1 cellular context compared by ENCODE assay signal in the genomic region with DNA sequence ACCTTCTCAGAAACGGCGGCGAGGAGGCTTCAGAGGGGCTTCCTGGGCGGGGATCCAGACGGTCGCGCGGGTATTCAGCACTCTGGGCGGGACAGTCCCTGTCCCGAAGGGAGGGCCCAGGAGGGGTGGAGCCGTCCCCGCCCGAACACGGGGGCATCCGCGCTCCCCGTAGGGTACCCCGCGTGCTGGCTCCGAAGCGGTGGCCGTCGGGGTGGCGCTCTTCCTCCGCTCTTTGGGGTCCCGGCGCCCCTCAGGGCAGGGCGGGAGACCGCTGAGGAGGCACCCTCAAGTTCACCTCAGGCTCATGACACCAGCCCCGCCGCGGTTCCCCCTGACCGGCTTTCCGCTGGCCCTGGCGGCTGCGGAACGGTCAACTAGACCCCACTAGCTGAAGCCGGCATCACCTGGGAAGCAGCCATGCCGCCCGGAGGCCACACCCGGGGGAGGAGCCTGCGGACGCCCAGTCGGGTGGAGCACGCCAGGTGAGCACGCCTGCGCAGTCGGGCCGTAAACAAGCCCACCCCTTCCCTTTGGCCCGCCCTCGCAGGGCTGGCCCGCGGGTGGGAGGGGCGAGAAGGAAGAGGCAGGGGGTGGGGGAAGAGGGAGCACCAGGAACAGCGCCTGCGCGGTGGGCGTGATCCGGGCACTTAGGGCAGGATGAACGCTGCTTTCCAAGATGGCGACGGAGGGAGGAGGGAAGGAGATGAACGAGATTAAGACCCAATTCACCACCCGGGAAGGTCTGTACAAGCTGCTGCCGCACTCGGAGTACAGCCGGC.
A peak's percentile ranks its signal among the peaks of the same experiment; 100 is the strongest.
TF ChIP-seq lines count a peak whose summit lies in the region.

A gene with protein sequence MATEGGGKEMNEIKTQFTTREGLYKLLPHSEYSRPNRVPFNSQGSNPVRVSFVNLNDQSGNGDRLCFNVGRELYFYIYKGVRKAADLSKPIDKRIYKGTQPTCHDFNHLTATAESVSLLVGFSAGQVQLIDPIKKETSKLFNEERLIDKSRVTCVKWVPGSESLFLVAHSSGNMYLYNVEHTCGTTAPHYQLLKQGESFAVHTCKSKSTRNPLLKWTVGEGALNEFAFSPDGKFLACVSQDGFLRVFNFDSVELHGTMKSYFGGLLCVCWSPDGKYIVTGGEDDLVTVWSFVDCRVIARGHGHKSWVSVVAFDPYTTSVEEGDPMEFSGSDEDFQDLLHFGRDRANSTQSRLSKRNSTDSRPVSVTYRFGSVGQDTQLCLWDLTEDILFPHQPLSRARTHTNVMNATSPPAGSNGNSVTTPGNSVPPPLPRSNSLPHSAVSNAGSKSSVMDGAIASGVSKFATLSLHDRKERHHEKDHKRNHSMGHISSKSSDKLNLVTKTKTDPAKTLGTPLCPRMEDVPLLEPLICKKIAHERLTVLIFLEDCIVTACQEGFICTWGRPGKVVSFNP (plus strand): TSS at position 650 of the 779 bp plus-strand sequence. CDS start 27 bp downstream, at position 677.

TF ChIP-seq in HepG2, 621 proteins besides CTCF, POLR2A, EP300 and RAD21 (continued from another document and continues in another):
- TF ChIP-seq, protein P1, sequence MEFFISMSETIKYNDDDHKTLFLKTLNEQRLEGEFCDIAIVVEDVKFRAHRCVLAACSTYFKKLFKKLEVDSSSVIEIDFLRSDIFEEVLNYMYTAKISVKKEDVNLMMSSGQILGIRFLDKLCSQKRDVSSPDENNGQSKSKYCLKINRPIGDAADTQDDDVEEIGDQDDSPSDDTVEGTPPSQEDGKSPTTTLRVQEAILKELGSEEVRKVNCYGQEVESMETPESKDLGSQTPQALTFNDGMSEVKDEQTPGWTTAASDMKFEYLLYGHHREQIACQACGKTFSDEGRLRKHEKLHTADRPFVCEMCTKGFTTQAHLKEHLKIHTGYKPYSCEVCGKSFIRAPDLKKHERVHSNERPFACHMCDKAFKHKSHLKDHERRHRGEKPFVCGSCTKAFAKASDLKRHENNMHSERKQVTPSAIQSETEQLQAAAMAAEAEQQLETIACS (CRISPR knock-in tag; IDR thresholded peaks at IDR 0.05): peak; percentile 28; the same call in 1 of the 2 replicates
- TF ChIP-seq ZSCAN25 (CRISPR knock-in tag; IDR thresholded peaks at IDR 0.05): peak; percentile 91
- TF ChIP-seq ZNF343 (CRISPR knock-in tag; IDR thresholded peaks at IDR 0.05): peak; percentile 82; the same call in 1 of the 2 replicates
- peak; percentile 75; the same call in 1 of the 2 replicates for TF ChIP-seq ZBTB10 (CRISPR knock-in tag; IDR thresholded peaks at IDR 0.05; ENCODE audit: borderline replicate concordance)
- peak; percentile 77 for TF ChIP-seq SP4 (CRISPR knock-in tag; IDR thresholded peaks at IDR 0.05)
- TF ChIP-seq FOXK2 (IDR thresholded peaks at IDR 0.05): peak; percentile 96
- TF ChIP-seq GLI4 (CRISPR knock-in tag; IDR thresholded peaks at IDR 0.05; ENCODE audit: borderline replicate concordance): peak; percentile 6; the same call in 1 of the 2 replicates
- 0 out of 2 replicates have a peak, but pooled peaks have one; percentile 32 for TF ChIP-seq ZBTB42 (CRISPR knock-in tag; IDR thresholded peaks at IDR 0.05)
- TF ChIP-seq GABPB1 (CRISPR knock-in tag; IDR thresholded peaks at IDR 0.05): peak; percentile 78
- TF ChIP-seq NFATC3 (CRISPR knock-in tag; IDR thresholded peaks at IDR 0.05): no peak
- TF ChIP-seq PATZ1 (CRISPR knock-in tag; IDR thresholded peaks at IDR 0.05): peak; percentile 59; the same call in 1 of the 2 replicates
- 0 out of 2 replicates have a peak, but pooled peaks have one; percentile 13 for TF ChIP-seq DNMT1 (CRISPR knock-in tag; IDR thresholded peaks at IDR 0.05)
- peak; percentile 37; the same call in 1 of the 2 replicates for TF ChIP-seq ZNF251 (CRISPR knock-in tag; IDR thresholded peaks at IDR 0.05)
- TF ChIP-seq KDM4B (CRISPR knock-in tag; IDR thresholded peaks at IDR 0.05): peak; percentile 21; the same call in 1 of the 2 replicates
- TF ChIP-seq EED (CRISPR knock-in tag; IDR thresholded peaks at IDR 0.05): 0 out of 2 replicates have a peak, but pooled peaks have one; percentile 69
- TF ChIP-seq ZNF34 (CRISPR knock-in tag; IDR thresholded peaks at IDR 0.05; ENCODE audit: borderline replicate concordance): peak; percentile 66; the same call in 1 of the 2 replicates
- TF ChIP-seq CCDC6 (CRISPR knock-in tag; IDR thresholded peaks at IDR 0.05): 0 out of 2 replicates have a peak, but pooled peaks have one; percentile 41
- TF ChIP-seq RFX1 (IDR thresholded peaks at IDR 0.05): no peak
- TF ChIP-seq TBX2 (CRISPR knock-in tag; IDR thresholded peaks at IDR 0.05; ENCODE audit: borderline replicate concordance): peak; percentile 80
- TF ChIP-seq, protein P2, sequence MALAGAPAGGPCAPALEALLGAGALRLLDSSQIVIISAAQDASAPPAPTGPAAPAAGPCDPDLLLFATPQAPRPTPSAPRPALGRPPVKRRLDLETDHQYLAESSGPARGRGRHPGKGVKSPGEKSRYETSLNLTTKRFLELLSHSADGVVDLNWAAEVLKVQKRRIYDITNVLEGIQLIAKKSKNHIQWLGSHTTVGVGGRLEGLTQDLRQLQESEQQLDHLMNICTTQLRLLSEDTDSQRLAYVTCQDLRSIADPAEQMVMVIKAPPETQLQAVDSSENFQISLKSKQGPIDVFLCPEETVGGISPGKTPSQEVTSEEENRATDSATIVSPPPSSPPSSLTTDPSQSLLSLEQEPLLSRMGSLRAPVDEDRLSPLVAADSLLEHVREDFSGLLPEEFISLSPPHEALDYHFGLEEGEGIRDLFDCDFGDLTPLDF (CRISPR knock-in tag; IDR thresholded peaks at IDR 0.05): 0 out of 2 replicates have a peak, but pooled peaks have one; percentile 15
- TF ChIP-seq ZNF510 (CRISPR knock-in tag; IDR thresholded peaks at IDR 0.05; ENCODE audit: low read depth): no peak
- TF ChIP-seq ZNF350 (CRISPR knock-in tag; IDR thresholded peaks at IDR 0.05; ENCODE audit: borderline replicate concordance, low read depth): peak; percentile 56; the same call in 1 of the 2 replicates
- peak; percentile 28; the same call in 1 of the 2 replicates for TF ChIP-seq FOSL2 (CRISPR knock-in tag; IDR thresholded peaks at IDR 0.05)
- peak; percentile 93 for TF ChIP-seq YY1 (IDR thresholded peaks at IDR 0.05; ENCODE audit: insufficient read depth, insufficient replicate concordance, low read depth, low read length)
- TF ChIP-seq KLF15 (CRISPR knock-in tag; IDR thresholded peaks at IDR 0.05; ENCODE audit: borderline replicate concordance): peak; percentile 50; the same call in 1 of the 2 replicates
- no peak for TF ChIP-seq JUND (CRISPR knock-in tag; IDR thresholded peaks at IDR 0.05)
- no peak for TF ChIP-seq FOXA1 (IDR thresholded peaks at IDR 0.05)
- TF ChIP-seq FOXA1 (CRISPR knock-in tag; IDR thresholded peaks at IDR 0.05): peak; percentile 94
- TF ChIP-seq SALL2 (CRISPR knock-in tag; IDR thresholded peaks at IDR 0.05): no peak
- TF ChIP-seq ZNF589 (CRISPR knock-in tag; conservative IDR thresholded peaks at IDR 0.05): no peak
- 0 out of 2 replicates have a peak, but pooled peaks have one; percentile 17 for TF ChIP-seq SALL1 (CRISPR knock-in tag; IDR thresholded peaks at IDR 0.05)
- TF ChIP-seq SNAPC4 (CRISPR knock-in tag; IDR thresholded peaks at IDR 0.05): 0 out of 2 replicates have a peak, but pooled peaks have one; percentile 22
- TF ChIP-seq MED8 (CRISPR knock-in tag; IDR thresholded peaks at IDR 0.05; ENCODE audit: insufficient replicate concordance): peak; percentile 42
- TF ChIP-seq ZNF704 (CRISPR knock-in tag; IDR thresholded peaks at IDR 0.05; ENCODE audit: borderline replicate concordance): peak; percentile 27; the same call in 1 of the 2 replicates
- 0 out of 2 replicates have a peak, but pooled peaks have one; percentile 48 for TF ChIP-seq MEIS2 (CRISPR knock-in tag; IDR thresholded peaks at IDR 0.05)
- TF ChIP-seq ZNF547 (CRISPR knock-in tag; IDR thresholded peaks at IDR 0.05): peak; percentile 48; the same call in 1 of the 2 replicates
- peak; percentile 64; the same call in 1 of the 2 replicates for TF ChIP-seq ZSCAN29 (CRISPR knock-in tag; conservative IDR thresholded peaks at IDR 0.05)
- TF ChIP-seq TGIF2 (CRISPR knock-in tag; IDR thresholded peaks at IDR 0.05): peak; percentile 52
- peak; percentile 38; the same call in 1 of the 2 replicates for TF ChIP-seq ZNF792 (CRISPR knock-in tag; IDR thresholded peaks at IDR 0.05)
- TF ChIP-seq ZNF546 (CRISPR knock-in tag; conservative IDR thresholded peaks at IDR 0.05): no peak; the same call in 1 of the 2 replicates
- TF ChIP-seq ZNF766 (CRISPR knock-in tag; IDR thresholded peaks at IDR 0.05; ENCODE audit: borderline replicate concordance): no peak
- TF ChIP-seq ZNF367 (CRISPR knock-in tag; IDR thresholded peaks at IDR 0.05; ENCODE audit: borderline replicate concordance): 0 out of 2 replicates have a peak, but pooled peaks have one; percentile 53
- TF ChIP-seq HNRNPL (IDR thresholded peaks at IDR 0.05; ENCODE audit: low read depth, low read length): peak; percentile 43; the same call in 1 of the 2 replicates
- TF ChIP-seq, protein P3, sequence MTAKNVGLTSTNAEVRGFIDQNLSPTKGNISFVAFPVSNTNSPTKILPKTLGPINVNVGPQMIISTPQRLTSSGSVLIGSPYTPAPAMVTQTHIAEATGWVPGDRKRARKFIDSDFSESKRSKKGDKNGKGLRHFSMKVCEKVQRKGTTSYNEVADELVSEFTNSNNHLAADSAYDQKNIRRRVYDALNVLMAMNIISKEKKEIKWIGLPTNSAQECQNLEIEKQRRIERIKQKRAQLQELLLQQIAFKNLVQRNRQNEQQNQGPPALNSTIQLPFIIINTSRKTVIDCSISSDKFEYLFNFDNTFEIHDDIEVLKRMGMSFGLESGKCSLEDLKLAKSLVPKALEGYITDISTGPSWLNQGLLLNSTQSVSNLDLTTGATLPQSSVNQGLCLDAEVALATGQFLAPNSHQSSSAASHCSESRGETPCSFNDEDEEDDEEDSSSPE (CRISPR knock-in tag; IDR thresholded peaks at IDR 0.05): peak; percentile 22; the same call in 1 of the 2 replicates
